8 cellular contexts compared by ENCODE assay signal in genomic region chr15:70853270-70853854, GRCh38. TPM values are rescaled to one million over a fixed set of nuclear protein-coding genes. Genes with fewer than 3 reads are reported as not detected.
DNase-seq lines count a peak whose midpoint lies in the region; ATAC-seq and TF ChIP-seq lines count a peak whose summit lies in the region.

No MANE protein-coding gene starts in this region.

- H3K4me1 Mint-ChIP-seq in CD8-positive, alpha-beta T cell (ENCODE audit: low read depth), result peaks cover 6% of the 10 kb centered on the region

- peak overlapping the region; percentile 97 for H3K9ac ChIP-seq in IMR-90 (ENCODE audit: low read depth, low read length)

- TF ChIP-seq POLR2A in IMR-90 (IDR thresholded peaks at IDR 0.05; ENCODE audit: low read depth, low read length), result peak; percentile 91

- H2BK15ac ChIP-seq in IMR-90 (ENCODE audit: low read depth, low read length), result peak overlapping the region; percentile 81; the same call in 2 of the 3 replicates

- peaks cover 22% of the 10 kb centered on the region for H4K20me1 ChIP-seq in IMR-90 (ENCODE audit: insufficient read depth, low read length)

- peak overlapping the region; percentile 91 for H3K14ac ChIP-seq in IMR-90 (replicated peaks; ENCODE audit: low read depth, low read length)

- in situ Hi-C loops in IMR-90 (cut with MboI; ENCODE audit: low sequenced_read_pairs) (no loop called here), astrocyte of the cerebellum (cut with HindIII; ENCODE audit: low sequenced_read_pairs) (no loop called here), KBM-7 (cut with MboI; ENCODE audit: low pct_unique_long_range_greater_than_20kb, low sequenced_read_pairs) (no loop called here)

- H4K5ac ChIP-seq in IMR-90 (ENCODE audit: low read depth, low read length), result peak overlapping the region; percentile 70

- H3K27me3 Mint-ChIP-seq in CD8-positive, alpha-beta T cell (ENCODE audit: low read depth), result peaks cover 42% of the 10 kb centered on the region

- H2AK9ac ChIP-seq in IMR-90 (replicated peaks; ENCODE audit: low read depth, low read length, poor library complexity), result peak overlapping the region; percentile 92

- H2AK5ac ChIP-seq in IMR-90 (ENCODE audit: low read depth, low read length), result peak overlapping the region; percentile 97

- no peak overlapping the region for H3K27ac Mint-ChIP-seq in CD8-positive, alpha-beta T cell

- H3K23ac ChIP-seq in IMR-90 (ENCODE audit: low read depth, low read length), result peak overlapping the region; percentile 78

- POLR2A ChIA-PET in CD8-positive, alpha-beta T cell (lab: Charles Lee), result no interaction called here
- POLR2A ChIA-PET in IMR-90 (lab: Charles Lee; ENCODE audit: unreplicated experiment), result interaction anchor here (0.6 kb wide), 2 partner anchors 23 to 31 kb away, joined by 4 read pairs; no protein-coding TSS in a partner anchor

- peak; percentile 46 for ATAC-seq in CD8-positive, alpha-beta T cell
- ATAC-seq in IMR-90 (ENCODE audit: low read depth), result peak; percentile 15

- peak overlapping the region; percentile 71 for H3K4me3 Mint-ChIP-seq in CD8-positive, alpha-beta T cell

- peak overlapping the region; percentile 96 for H3K4ac ChIP-seq in IMR-90 (ENCODE audit: low read depth, low read length)

- no peaks in the 10 kb centered on the region for H3K9me3 Mint-ChIP-seq in CD8-positive, alpha-beta T cell

- H4K91ac ChIP-seq in IMR-90 (ENCODE audit: insufficient read depth, low read depth, low read length), result peak overlapping the region; percentile 90

- H4K8ac ChIP-seq in IMR-90 (ENCODE audit: low read depth in 2 of 2, low read length in 2 of 2), result peak overlapping the region; percentile 53 to 61

- H3K27ac ChIP-seq in CD8-positive, alpha-beta T cell (ENCODE audit: low read depth, low read length), result no peak overlapping the region
- H3K27ac ChIP-seq in IMR-90 (ENCODE audit: insufficient read depth, low read length), result peak overlapping the region; percentile 99
- H3K27ac ChIP-seq in iPS DF 6.9 (ENCODE audit: low read length), result no peak overlapping the region

- H3K4me3 ChIP-seq in CD8-positive, alpha-beta T cell (ENCODE audit: low read depth, low read length), result no peak overlapping the region
- H3K4me3 ChIP-seq in IMR-90 (ENCODE audit: insufficient read depth, low read depth, low read length), result peak overlapping the region; percentile 95
- H3K4me3 ChIP-seq in astrocyte of the cerebellum (ENCODE audit: low read depth, low read length), result peak overlapping the region; percentile 66
- peak overlapping the region; percentile 95 for H3K4me3 ChIP-seq in iPS DF 6.9 (ENCODE audit: low read length)
- peak overlapping the region; percentile 52 for H3K4me3 ChIP-seq in skeletal muscle cell (ENCODE audit: low read depth, low read length)

- TF ChIP-seq CTCF in CD8-positive, alpha-beta T cell (IDR thresholded peaks at IDR 0.05), result no peak
- TF ChIP-seq CTCF in IMR-90 (conservative IDR thresholded peaks at IDR 0.05; ENCODE audit: low read depth, low read length), result no peak
- no peak for TF ChIP-seq CTCF in astrocyte of the cerebellum (IDR thresholded peaks at IDR 0.05; ENCODE audit: low read depth, low read length, missing control alignments)

- no TSS peak for BruUV-seq in IMR-90 (replicated peaks; lab: Mats Ljungman, UMichigan)

- no peaks in the 10 kb centered on the region for H3K27me3 ChIP-seq in CD8-positive, alpha-beta T cell (ENCODE audit: insufficient read depth, low read length)
- H3K27me3 ChIP-seq in IMR-90 (ENCODE audit: control insufficient read depth, insufficient read depth, low read length) (no peaks in the 10 kb centered on the region), iPS DF 6.9 (ENCODE audit: control insufficient read depth, insufficient read depth, low read length) (no peaks in the 10 kb centered on the region; the same call in 1 of the 2 replicates)

- dilution Hi-C loops in IMR-90 (cut with HindIII; ENCODE audit: low sequenced_read_pairs, unreplicated experiment), result no loop called here

- H2AFZ ChIP-seq in IMR-90 (replicated peaks; ENCODE audit: low read length, poor library complexity), result peak overlapping the region; percentile 91

- peak overlapping the region; percentile 84 for H3K18ac ChIP-seq in IMR-90 (ENCODE audit: low read depth, low read length)

- H2BK120ac ChIP-seq in IMR-90 (ENCODE audit: low read depth, low read length), result peak overlapping the region; percentile 87

- H3K36me3 Mint-ChIP-seq in CD8-positive, alpha-beta T cell, result no peaks in the 10 kb centered on the region

- H3K4me2 ChIP-seq in IMR-90 (ENCODE audit: low read depth, low read length), result peak overlapping the region; percentile 95

- H3K36me3 ChIP-seq in CD8-positive, alpha-beta T cell (ENCODE audit: insufficient read depth, low read length), result no peaks in the 10 kb centered on the region
- peaks cover 8% of the 10 kb centered on the region for H3K36me3 ChIP-seq in IMR-90 (ENCODE audit: control insufficient read depth, insufficient read depth, low read length)
- no peaks in the 10 kb centered on the region for H3K36me3 ChIP-seq in iPS DF 6.9 (ENCODE audit: control insufficient read depth, insufficient read depth, low read length)

- no peak for TF ChIP-seq RAD21 in IMR-90 (IDR thresholded peaks at IDR 0.05; ENCODE audit: low read length)

- no peaks in the 10 kb centered on the region for H3K9me3 ChIP-seq in CD8-positive, alpha-beta T cell (ENCODE audit: low read length)
- no peaks in the 10 kb centered on the region for H3K9me3 ChIP-seq in IMR-90 (ENCODE audit: control insufficient read depth, insufficient read depth, low read length)
- H3K9me3 ChIP-seq in iPS DF 6.9 (ENCODE audit: control insufficient read depth, insufficient read depth, low read length), result no peaks in the 10 kb centered on the region

- no peak for DNase-seq in CD8-positive, alpha-beta T cell
- DNase-seq in IMR-90, result peak; percentile 87
- peak; percentile 38 for DNase-seq in astrocyte of the cerebellum (ENCODE audit: low read depth)
- DNase-seq in iPS DF 6.9 (ENCODE audit: low read depth, low spot score), result no peak
- DNase-seq in skeletal muscle cell (ENCODE audit: low read depth), result no peak
- DNase-seq in KBM-7, result no peak
- no peak for DNase-seq in GM19238 (ENCODE audit: insufficient read length, low spot score)
- no peak for DNase-seq in NCI-H2196 (lab: John Stamatoyannopoulos, UW; ENCODE audit: unreplicated experiment)

- no peaks in the 10 kb centered on the region for H3K4me1 ChIP-seq in CD8-positive, alpha-beta T cell (ENCODE audit: insufficient read depth, low read length)
- H3K4me1 ChIP-seq in IMR-90 (ENCODE audit: control insufficient read depth, insufficient read depth, low read length) (peaks cover 23% of the 10 kb centered on the region), iPS DF 6.9 (ENCODE audit: control insufficient read depth, insufficient read depth, low read length) (0 out of 2 replicates have a peak, but pooled peaks cover 1% of the 10 kb centered on the region)

- H2BK5ac ChIP-seq in IMR-90 (ENCODE audit: low read depth, low read length, poor library complexity, severe bottlenecking), result peak overlapping the region; percentile 95

- H2BK20ac ChIP-seq in IMR-90 (ENCODE audit: low read depth, low read length), result 0 out of 2 replicates have a peak overlapping the region, but pooled peaks have one; percentile 48

- H3K79me1 ChIP-seq in IMR-90 (ENCODE audit: low read depth in 1 of 2, low read length in 2 of 2), result peaks cover 13 to 43% of the 10 kb centered on the region in 2 experiments

- CTCF ChIA-PET in CD8-positive, alpha-beta T cell (lab: Charles Lee), result no interaction called here
- CTCF ChIA-PET in IMR-90 (lab: Yijun Ruan, JAX), result interaction anchor here (1.0 to 1.6 kb wide), 2 partner anchors 21 to 29 kb away, joined by 4 to 6 read pairs; no protein-coding TSS in a partner anchor

- H3K9me1 ChIP-seq in IMR-90 (ENCODE audit: insufficient read depth, low read length), result peaks cover 12% of the 10 kb centered on the region

- intact Hi-C loops in CD8-positive, alpha-beta T cell (cut with DNase I, micrococcal nuclease), result no loop called here
- intact Hi-C loops in IMR-90 (cut with micrococcal nuclease), result no loop called here

- WGBS in IMR-90 (ENCODE audit: extremely low coverage in 2 of 2, insufficient read length in 1 of 2), 2 experiments, result 0% methylated on average over 12 of the region's 38 CpGs; no CpG with 5 or more reads in 1 of the 2 experiments
- WGBS in iPS DF 6.9 (ENCODE audit: insufficient coverage, insufficient read length), result no CpG with 5 or more reads among the region's 38 CpGs

- H3K56ac ChIP-seq in IMR-90 (ENCODE audit: extremely low read depth, insufficient read depth, low read length), result peak overlapping the region; percentile 74; the same call in 1 of the 2 replicates

TF ChIP-seq in IMR-90, 13 proteins besides CTCF, POLR2A, EP300 and RAD21 (continues in another document):
- TF ChIP-seq BHLHE40 (IDR thresholded peaks at IDR 0.05; ENCODE audit: low read depth, low read length) (no peak), FOS (IDR thresholded peaks at IDR 0.05; ENCODE audit: low read depth, low read length) (no peak), MXI1 (IDR thresholded peaks at IDR 0.05; ENCODE audit: borderline replicate concordance, low read depth, low read length) (0 out of 2 replicates have a peak, but pooled peaks have one; percentile 16), CHD1 (IDR thresholded peaks at IDR 0.05; ENCODE audit: low read depth, low read length) (no peak), RFX5 (IDR thresholded peaks at IDR 0.05; ENCODE audit: low read depth, low read length) (no peak)
- TF ChIP-seq, protein P1, sequence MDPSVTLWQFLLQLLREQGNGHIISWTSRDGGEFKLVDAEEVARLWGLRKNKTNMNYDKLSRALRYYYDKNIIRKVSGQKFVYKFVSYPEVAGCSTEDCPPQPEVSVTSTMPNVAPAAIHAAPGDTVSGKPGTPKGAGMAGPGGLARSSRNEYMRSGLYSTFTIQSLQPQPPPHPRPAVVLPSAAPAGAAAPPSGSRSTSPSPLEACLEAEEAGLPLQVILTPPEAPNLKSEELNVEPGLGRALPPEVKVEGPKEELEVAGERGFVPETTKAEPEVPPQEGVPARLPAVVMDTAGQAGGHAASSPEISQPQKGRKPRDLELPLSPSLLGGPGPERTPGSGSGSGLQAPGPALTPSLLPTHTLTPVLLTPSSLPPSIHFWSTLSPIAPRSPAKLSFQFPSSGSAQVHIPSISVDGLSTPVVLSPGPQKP (IDR thresholded peaks at IDR 0.05; ENCODE audit: borderline replicate concordance, low read depth, low read length), result no peak

RNA-seq across cellular contexts. Expression of gene LARP6, which starts 0.6 kb away (rescaled TPM):
- not detected for total RNA-seq in CD8-positive, alpha-beta T cell
- 36.4 and 78.3 TPM in 2 replicates for total RNA-seq in IMR-90 (2012; rRNA removed)
- polyA plus RNA-seq in IMR-90 (2012; rRNA removed), result 135 and 146 TPM in 2 replicates
- 160 and 262 TPM in 2 replicates for polyA plus RNA-seq in IMR-90 (2012; cell fraction: cytosol; rRNA removed)
- 56.0 and 108 TPM in 2 replicates for polyA plus RNA-seq in IMR-90 (2012; cell fraction: nucleus; rRNA removed; ENCODE audit: low replicate concordance)

RNA-seq across cellular contexts. Expression of gene THAP10, which starts 38.9 kb away (rescaled TPM):
- not detected for total RNA-seq in CD8-positive, alpha-beta T cell
- total RNA-seq in IMR-90 (2012; rRNA removed), result 2.3 and 3.6 TPM in 2 replicates
- polyA plus RNA-seq in IMR-90 (2012; rRNA removed), result 2.8 and 3.0 TPM in 2 replicates
- 1.6 and 1.8 TPM in 2 replicates for polyA plus RNA-seq in IMR-90 (2012; cell fraction: cytosol; rRNA removed)
- 0.86 and 1.4 TPM in 2 replicates for polyA plus RNA-seq in IMR-90 (2012; cell fraction: nucleus; rRNA removed; ENCODE audit: low replicate concordance)

RNA-seq across cellular contexts. Expression of gene LRRC49, which starts 39.3 kb away (rescaled TPM):
- not detected for total RNA-seq in CD8-positive, alpha-beta T cell
- total RNA-seq in IMR-90 (2012; rRNA removed), result 16.8 and 19.2 TPM in 2 replicates
- 7.2 and 8.6 TPM in 2 replicates for polyA plus RNA-seq in IMR-90 (2012; rRNA removed)
- 3.8 TPM in 2 replicates for polyA plus RNA-seq in IMR-90 (2012; cell fraction: cytosol; rRNA removed)
- polyA plus RNA-seq in IMR-90 (2012; cell fraction: nucleus; rRNA removed; ENCODE audit: low replicate concordance), result 5.3 and 21.3 TPM in 2 replicates

Comparison
In these comparisons a context has a peak if more than half of its experiments do, and no peak if none do; other contexts are left out.
1. DNase-seq: peak in IMR-90 (single experiment) and astrocyte of the cerebellum (single experiment); none in CD8-positive, alpha-beta T cell (0 of 7), iPS DF 6.9 (single experiment), skeletal muscle cell (single experiment), KBM-7 (single experiment), GM19238 (single experiment) and NCI-H2196 (single experiment).
2. RNA of gene LARP6, which starts 0.6 kb away (total RNA-seq): 36.4 to 78.3 TPM in IMR-90; not detected in CD8-positive, alpha-beta T cell; every median in the first group is over 10 times any median in the second.
3. RNA of gene LRRC49, which starts 39.3 kb away (total RNA-seq): 16.8 to 19.2 TPM in IMR-90; not detected in CD8-positive, alpha-beta T cell; every median in the first group is over 10 times any median in the second.